ENCODE assay signal across 25 cellular contexts in genomic region chr7:20176552-20177242, GRCh38.
DNase-seq lines count a peak whose midpoint lies in the region; ATAC-seq and FAIRE-seq lines count a peak whose summit lies in the region.
"Had no signal": no experiment of that assay in that cellular context is flagged by ENCODE, and none has a peak within 500 bp of the region (broad histone marks: within the 10 kb centered on the region; RNA-seq: fewer than 3 reads in every experiment).

No MANE protein-coding gene starts in this region.

- ATAC-seq in GM21619 (IDR thresholded peaks at IDR 0.05; ENCODE audit: unreplicated experiment) (peak; percentile 51), HG02610 (IDR thresholded peaks at IDR 0.05; ENCODE audit: unreplicated experiment) (no peak)
- ATAC-seq: HCT116, K562 had no signal

- DNase-seq in DMS153 (lab: John Stamatoyannopoulos, UW), result peak; percentile 63
- no peak for DNase-seq in DMS153 treated with DMSO at 0.1 percent for 48 hours (lab: John Stamatoyannopoulos, UW; ENCODE audit: unreplicated experiment)
- no peak for DNase-seq in RCC 7860 (ENCODE audit: low spot score)
- no peak for DNase-seq in AML-193 (lab: John Stamatoyannopoulos, UW)
- DNase-seq: BE2C; CD8-positive, alpha-beta memory T cell; DMS 273 treated with DMSO at 0.1 percent for 48 hours; DND-41; GOT3; MG63; NCI-H1105 treated with DMSO at 0.1 percent for 48 hours; NCI-H146; NCI-H2029; NCI-H446; NCI-H524 treated with DMSO at 0.1 percent for 48 hours; NCI-H774; PC-9; Right ventricle myocardium superior; RPMI8226 had no signal

- FAIRE-seq in colon (lab: Jason Lieb, UNC), result peak; percentile 21
- no peak for FAIRE-seq in RCC 7860 (lab: Jason Lieb, UNC)
- FAIRE-seq: HTR-8/SVneo, K562 had no signal
